ENCODE assay signal across 8 cellular contexts in the genomic region with DNA sequence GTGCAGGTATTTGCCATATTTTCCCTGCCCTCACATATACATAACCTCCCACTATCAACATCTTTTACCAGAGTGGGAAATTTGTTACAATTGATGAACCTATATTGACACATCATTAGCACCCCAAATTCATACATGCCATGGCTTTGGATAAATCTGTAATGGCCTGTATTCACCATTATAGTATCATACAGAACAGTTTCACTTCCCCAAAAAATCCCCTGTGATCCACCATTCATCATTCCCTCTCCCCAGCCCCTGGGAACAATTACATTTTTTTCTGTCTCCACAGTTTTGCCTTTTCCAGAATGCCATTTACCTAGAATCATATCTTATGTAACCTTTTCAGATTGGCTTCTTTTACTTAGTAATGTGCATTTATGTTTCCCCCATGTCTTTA.
"Had no signal": no experiment of that assay in that cellular context is flagged by ENCODE, and none has a peak within 500 bp of the region (broad histone marks: within the 10 kb centered on the region; RNA-seq: fewer than 3 reads in every experiment).

No MANE protein-coding gene starts in this region.

- DNase-seq: H9, HCEC 1CT, KBM-7 had no signal

- H3K27ac ChIP-seq: KMS-11 had no signal

- H3K9ac ChIP-seq: KMS-11 had no signal

- ATAC-seq: GM23338, HepG2 had no signal

- H2AFZ ChIP-seq: GM23338 had no signal

- H3K4me3 ChIP-seq: GM23338 had no signal

- H3K4me2 ChIP-seq: GM23338, KMS-11 had no signal

- FAIRE-seq: H1, H54, HepG2 had no signal
